Comparison of ENCODE assay signal across 10 cellular contexts in genomic region chr10:94220717-94221116, GRCh38.
"Had no signal": no experiment of that assay in that cellular context is flagged by ENCODE, and none has a peak within 500 bp of the region (broad histone marks: within the 10 kb centered on the region; RNA-seq: fewer than 3 reads in every experiment).

No MANE protein-coding gene starts in this region.

- H3K27ac ChIP-seq: GM23248 had no signal

- H3K27ac Mint-ChIP-seq: H9, HFFc6 had no signal

- H3K4me3 Mint-ChIP-seq: H9, HFFc6 had no signal

- FAIRE-seq: H1, H54 had no signal

- H3K9me3 Mint-ChIP-seq: H9, HFFc6 had no signal

- DNase-seq: GM23248, GOT3, H7, H9, HCEC 1CT, HFFc6 had no signal

- H3K9me3 ChIP-seq: HAP-1 had no signal

- H3K36me3 ChIP-seq: HAP-1 had no signal

- H3K4me3 ChIP-seq: GM23248, HAP-1 had no signal

- H3K4me1 ChIP-seq: HAP-1 had no signal

- H2AFZ ChIP-seq: GM23248 had no signal

- ATAC-seq: HCT116 had no signal
